Comparison of ENCODE assay signal across 21 cellular contexts in genomic region chr11:99376463-99376862, GRCh38.
DNase-seq lines count a peak whose midpoint lies in the region; ATAC-seq, FAIRE-seq and TF ChIP-seq lines count a peak whose summit lies in the region.
"Had no signal": no experiment of that assay in that cellular context is flagged by ENCODE, and none has a peak within 500 bp of the region (broad histone marks: within the 10 kb centered on the region; RNA-seq: fewer than 3 reads in every experiment).

No MANE protein-coding gene starts in this region.

- CTCF ChIA-PET in A673 (lab: Charles Lee) (no interaction called here), HepG2 (lab: Yijun Ruan, JAX; ENCODE audit: low intra/inter-chr PET ratio, low total read pairs) (no interaction called here)

- H3K27me3 ChIP-seq in A673 (replicated peaks; ENCODE audit: insufficient read depth, low read depth, low read length, poor library complexity) (no peaks in the 10 kb centered on the region), OCI-LY3 (ENCODE audit: low read depth, low read length) (no peaks in the 10 kb centered on the region), HepG2 (ENCODE audit: control insufficient read depth in 1 of 2, insufficient read depth in 2 of 2, low read length in 2 of 2) (no peaks in the 10 kb centered on the region), dorsolateral prefrontal cortex (no peaks in the 10 kb centered on the region)
- H3K27me3 ChIP-seq: BE2C had no signal

- peak; percentile 26 for FAIRE-seq in HTR-8/SVneo (lab: Jason Lieb, UNC)
- no peak for FAIRE-seq in HepG2 (lab: Jason Lieb, UNC)
- FAIRE-seq: D721Med, H1 had no signal

- no peaks in the 10 kb centered on the region for H4K20me1 ChIP-seq in OCI-LY3 (ENCODE audit: insufficient read depth, low read length)
- H4K20me1 ChIP-seq in HepG2 (ENCODE audit: insufficient read depth, low read length) = no peaks in the 10 kb centered on the region

- DNase-seq in A673 (ENCODE audit: low spot score) (peak; percentile 7), HTR-8/SVneo (ENCODE audit: insufficient read length, low spot score) (no peak), HepG2 (ENCODE audit: low spot score) (peak; percentile 3), dorsolateral prefrontal cortex (no peak), T-helper 17 cell (no peak), H4 (ENCODE audit: low spot score) (no peak)
- DNase-seq: ACHN; BE2C; C1 segment of cervical spinal cord; CD4-positive, CD25-positive, alpha-beta regulatory T cell; CD8-positive, alpha-beta memory T cell; COR-L47; DMS79 treated with DMSO at 0.1 percent for 48 hours; GF-D8; KBM-7 had no signal

- no peaks in the 10 kb centered on the region for H3K4me1 Mint-ChIP-seq in T-helper 17 cell
- H3K4me1 Mint-ChIP-seq: CD4-positive, CD25-positive, alpha-beta regulatory T cell; CD8-positive, alpha-beta memory T cell; IgD-negative memory B cell had no signal

- no peak for TF ChIP-seq POLR2A in HepG2 (IDR thresholded peaks at IDR 0.05; ENCODE audit: insufficient read depth in 1 of 2, low read depth in 2 of 2, low read length in 2 of 2)

- TF ChIP-seq RAD21 in HepG2 (CRISPR knock-in tag; IDR thresholded peaks at IDR 0.05) = no peak

- no peak for TF ChIP-seq EP300 in HepG2 (IDR thresholded peaks at IDR 0.05; ENCODE audit: low read depth in 2 of 2, low read length in 2 of 2)
- TF ChIP-seq EP300 in HepG2 (CRISPR knock-in tag; IDR thresholded peaks at IDR 0.05; ENCODE audit: borderline replicate concordance) = no peak

- in situ Hi-C loops in HepG2 (cut with HindIII; ENCODE audit: extremely low pct_ligation_motif_present, low pct_unique_long_range_greater_than_20kb) = no loop called here

- POLR2A ChIA-PET in A673 (lab: Charles Lee; ENCODE audit: low non-redundant PET) = no interaction called here
- POLR2A ChIA-PET in HepG2 (lab: Yijun Ruan, JAX) = no interaction called here

- H3K4me2 ChIP-seq in OCI-LY3 (ENCODE audit: low read length) (no peak overlapping the region), HepG2 (ENCODE audit: low read depth, low read length) (no peak overlapping the region)

- no peak overlapping the region for H3K27ac Mint-ChIP-seq in T-helper 17 cell
- H3K27ac Mint-ChIP-seq: CD4-positive, CD25-positive, alpha-beta regulatory T cell; CD8-positive, alpha-beta memory T cell; IgD-negative memory B cell had no signal

- H3K4me3 ChIP-seq in A673 (ENCODE audit: low read depth, low read length, poor library complexity, severe bottlenecking) (no peak overlapping the region), OCI-LY3 (ENCODE audit: low read length) (no peak overlapping the region), HepG2 (replicated peaks in 1 of 3; ENCODE audit: insufficient read depth in 1 of 3, low read depth in 2 of 3, low read length in 3 of 3) (no peak overlapping the region), dorsolateral prefrontal cortex (no peak overlapping the region)
- H3K4me3 ChIP-seq: HAP-1 had no signal

- H3K9ac ChIP-seq in OCI-LY3 (ENCODE audit: low read length) (no peak overlapping the region), HepG2 (ENCODE audit: insufficient read depth, low read depth, low read length) (no peak overlapping the region)

- no peaks in the 10 kb centered on the region for H3K36me3 Mint-ChIP-seq in T-helper 17 cell (ENCODE audit: low read depth)
- H3K36me3 Mint-ChIP-seq: CD4-positive, CD25-positive, alpha-beta regulatory T cell; CD8-positive, alpha-beta memory T cell had no signal

- no peak overlapping the region for H3K4me3 Mint-ChIP-seq in T-helper 17 cell
- H3K4me3 Mint-ChIP-seq: CD4-positive, CD25-positive, alpha-beta regulatory T cell; CD8-positive, alpha-beta memory T cell; IgD-negative memory B cell had no signal

- H3K4me1 ChIP-seq in A673 (ENCODE audit: insufficient read depth, low read length, poor library complexity, severe bottlenecking) = peaks cover 16% of the 10 kb centered on the region
- H3K4me1 ChIP-seq in OCI-LY3 (ENCODE audit: low read length) = no peaks in the 10 kb centered on the region
- no peaks in the 10 kb centered on the region for H3K4me1 ChIP-seq in HepG2 (ENCODE audit: insufficient read depth, low read length)
- H3K4me1 ChIP-seq: BE2C, HAP-1 had no signal

- H3K27me3 Mint-ChIP-seq in T-helper 17 cell = no peaks in the 10 kb centered on the region
- H3K27me3 Mint-ChIP-seq: CD4-positive, CD25-positive, alpha-beta regulatory T cell; IgD-negative memory B cell had no signal

- ATAC-seq in HepG2 (no peak; the same call in 2 of the 3 replicates), GM19328 (IDR thresholded peaks at IDR 0.05; ENCODE audit: unreplicated experiment) (no peak), T-helper 17 cell (no peak)

- H3K9me3 ChIP-seq in A673 (ENCODE audit: low read depth, low read length, poor library complexity, severe bottlenecking) (no peaks in the 10 kb centered on the region), OCI-LY3 (ENCODE audit: insufficient read depth, low read length) (no peaks in the 10 kb centered on the region), HepG2 (ENCODE audit: low read length) (no peaks in the 10 kb centered on the region), T-helper 17 cell (ENCODE audit: control insufficient read depth, low read length, poor library complexity, severe bottlenecking) (no peaks in the 10 kb centered on the region)
- H3K9me3 ChIP-seq: BE2C, HAP-1 had no signal

- intact Hi-C loops in A673 (cut with micrococcal nuclease; ENCODE audit: unreplicated experiment) (no loop called here), HepG2 (cut with micrococcal nuclease; ENCODE audit: unreplicated experiment) (no loop called here), dorsolateral prefrontal cortex (cut with DNase I) (no loop called here)

- BruUV-seq in A673 (replicated peaks; lab: Mats Ljungman, UMichigan) (no TSS peak), HepG2 (replicated peaks; lab: Mats Ljungman, UMichigan) (no TSS peak)

- no peaks in the 10 kb centered on the region for H3K79me2 ChIP-seq in OCI-LY3 (ENCODE audit: low read length)
- no peaks in the 10 kb centered on the region for H3K79me2 ChIP-seq in HepG2 (ENCODE audit: insufficient read depth, low read length)

- H2AFZ ChIP-seq in OCI-LY3 (ENCODE audit: low read depth, low read length) = 0 out of 2 replicates have a peak overlapping the region, but pooled peaks have one; percentile 21
- H2AFZ ChIP-seq in HepG2 (ENCODE audit: low read length) = no peak overlapping the region

- H3K36me3 ChIP-seq in A673 (ENCODE audit: insufficient read depth, low read length, poor library complexity, severe bottlenecking) (no peaks in the 10 kb centered on the region), OCI-LY3 (replicated peaks; ENCODE audit: low read depth, low read length) (no peaks in the 10 kb centered on the region), HepG2 (replicated peaks in 1 of 2; ENCODE audit: control insufficient read depth in 1 of 2, insufficient read depth in 2 of 2, low read length in 2 of 2) (no peaks in the 10 kb centered on the region)
- H3K36me3 ChIP-seq: BE2C, HAP-1 had no signal

- WGBS in HepG2 (ENCODE audit: low lambda C conversion rate) = 0% methylated on average over 2 of the region's 2 CpGs

- TF ChIP-seq CTCF in A673 (conservative IDR thresholded peaks at IDR 0.05; ENCODE audit: low read depth, low read length) = no peak
- no peak for TF ChIP-seq CTCF in OCI-LY3 (IDR thresholded peaks at IDR 0.05; ENCODE audit: low read depth, low read length)
- no peak for TF ChIP-seq CTCF in HepG2 (CRISPR knock-in tag; IDR thresholded peaks at IDR 0.05)
- TF ChIP-seq CTCF in dorsolateral prefrontal cortex (IDR thresholded peaks at IDR 0.05 in 54 of 56, conservative IDR thresholded peaks at IDR 0.05 in 2 of 56; ENCODE audit: low read depth in 1 of 56, partially characterized antibody in 56 of 56) = no peak

- H3K27ac ChIP-seq in A673 (ENCODE audit: low read depth, low read length, poor library complexity, severe bottlenecking) (no peak overlapping the region), OCI-LY3 (ENCODE audit: low read length) (no peak overlapping the region), HepG2 (ENCODE audit: extremely low read length, insufficient read depth, low read length) (no peak overlapping the region), dorsolateral prefrontal cortex (no peak overlapping the region)

TF ChIP-seq in HepG2, 621 proteins besides CTCF, POLR2A, EP300 and RAD21:
- TF ChIP-seq RARA (CRISPR knock-in tag; IDR thresholded peaks at IDR 0.05) (peak; percentile 46), ZNF30 (CRISPR knock-in tag; IDR thresholded peaks at IDR 0.05) (no peak), ETV5 (CRISPR knock-in tag; IDR thresholded peaks at IDR 0.05; ENCODE audit: borderline replicate concordance) (peak; percentile 14; the same call in 1 of the 2 replicates), ZNF660 (CRISPR knock-in tag; IDR thresholded peaks at IDR 0.05; ENCODE audit: borderline replicate concordance, low read depth) (no peak)

Comparison
In these comparisons a context has a peak if more than half of its experiments do, and no peak if none do; other contexts are left out.
1. DNase-seq: peak in A673 (single experiment) and HepG2 (single experiment); none in HTR-8/SVneo (single experiment), dorsolateral prefrontal cortex (0 of 10), T-helper 17 cell (0 of 3) and H4 (single experiment).